In the genomic region with DNA sequence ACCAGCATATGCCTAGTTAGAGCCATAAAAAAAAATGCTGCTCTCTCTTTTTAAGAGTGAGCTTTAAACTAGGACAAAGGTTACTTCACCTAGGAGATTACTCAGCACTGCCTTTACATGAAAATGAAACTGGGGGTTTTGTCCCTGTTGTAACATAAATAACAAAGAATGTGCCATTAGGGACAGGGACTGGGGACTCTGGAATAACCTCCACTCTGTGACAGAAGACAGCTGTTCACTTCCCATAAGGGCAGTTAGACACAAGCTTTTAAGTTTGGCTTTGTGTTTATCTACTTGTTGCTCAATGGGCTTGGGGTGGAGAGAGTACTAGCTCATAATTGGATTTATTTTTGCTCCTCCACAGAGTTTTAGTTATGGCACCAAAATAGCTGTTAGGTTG, we compare ENCODE assay signal across 8 cellular contexts. TPM values are rescaled to one million over a fixed set of nuclear protein-coding genes. Genes with fewer than 3 reads are reported as not detected.
A peak's percentile ranks its signal among the peaks of the same experiment; 100 is the strongest.
DNase-seq lines count a peak whose midpoint lies in the region; TF ChIP-seq lines count a peak whose summit lies in the region.

No MANE protein-coding gene starts in this region.

- TF ChIP-seq CTCF in MCF 10A (IDR thresholded peaks at IDR 0.05; ENCODE audit: unreplicated experiment) (no peak), breast epithelium (IDR thresholded peaks at IDR 0.05) (no peak), left ventricle myocardium inferior (IDR thresholded peaks at IDR 0.05; ENCODE audit: borderline replicate concordance) (no peak), uterus (IDR thresholded peaks at IDR 0.05) (no peak)

- intact Hi-C loops in MCF 10A (cut with micrococcal nuclease) (no loop called here), breast epithelium (cut with DNase I; ENCODE audit: low total_unique reads) (no loop called here), left ventricle myocardium inferior (cut with micrococcal nuclease) (no loop called here), uterus (cut with DNase I; ENCODE audit: low total_unique reads) (no loop called here)

- H3K27me3 Mint-ChIP-seq in MCF 10A (ENCODE audit: insufficient read depth, unreplicated experiment): no peaks in the 10 kb centered on the region

- H3K9me3 Mint-ChIP-seq in MCF 10A (ENCODE audit: unreplicated experiment): no peaks in the 10 kb centered on the region

- BruUV-seq in MCF 10A (replicated peaks; lab: Mats Ljungman, UMichigan): no TSS peak

- no peak overlapping the region for H3K9ac ChIP-seq in NT2/D1 (ENCODE audit: insufficient read length, low read depth)

- POLR2A ChIA-PET in MCF 10A (lab: Yijun Ruan, JAX): no interaction called here

- H3K36me3 Mint-ChIP-seq in MCF 10A (ENCODE audit: insufficient read depth, unreplicated experiment): no peaks in the 10 kb centered on the region

- H3K4me1 Mint-ChIP-seq in MCF 10A (ENCODE audit: insufficient read depth, unreplicated experiment): peaks cover 10% of the 10 kb centered on the region

- H3K27ac Mint-ChIP-seq in MCF 10A (ENCODE audit: low read depth, unreplicated experiment): no peak overlapping the region

- peak; percentile 35 for DNase-seq in MCF 10A (ENCODE audit: unreplicated experiment)
- no peak for DNase-seq in breast epithelium (ENCODE audit: low spot score in 2 of 2)
- DNase-seq in NT2/D1 (ENCODE audit: low read depth, low spot score): peak; percentile 49
- DNase-seq in left ventricle myocardium inferior: no peak
- DNase-seq in uterus: no peak
- no peak for DNase-seq in substantia nigra (lab: John Stamatoyannopoulos, UW)
- no peak for DNase-seq in NCI-H446 treated with DMSO at 0.1 percent for 48 hours (lab: John Stamatoyannopoulos, UW)
- no peak for DNase-seq in stimulated activated CD4-positive, alpha-beta T cell treated with anti-CD3 and anti-CD28 coated beads, Interleukin-12 subunit alpha, Interleukin-12 subunit beta, amount 100 ng/mL, for 4 hours

- H3K27ac ChIP-seq in breast epithelium: no peak overlapping the region
- H3K27ac ChIP-seq in left ventricle myocardium inferior (replicated peaks): peak overlapping the region; percentile 45
- H3K27ac ChIP-seq in uterus: peak overlapping the region; percentile 70 to 86
- H3K27ac ChIP-seq in substantia nigra (ENCODE audit: low read depth, low read length, poor library complexity, severe bottlenecking): no peak overlapping the region

- no peaks in the 10 kb centered on the region for H3K4me1 ChIP-seq in breast epithelium
- H3K4me1 ChIP-seq in NT2/D1 (ENCODE audit: insufficient read depth, insufficient read length): no peaks in the 10 kb centered on the region
- H3K4me1 ChIP-seq in left ventricle myocardium inferior: peaks cover 42% of the 10 kb centered on the region
- H3K4me1 ChIP-seq in uterus: peaks cover 3 to 8% of the 10 kb centered on the region in 2 donors

- H3K27me3 ChIP-seq in breast epithelium: no peaks in the 10 kb centered on the region
- H3K27me3 ChIP-seq in NT2/D1 (ENCODE audit: insufficient read depth, insufficient read length): no peaks in the 10 kb centered on the region
- no peaks in the 10 kb centered on the region for H3K27me3 ChIP-seq in left ventricle myocardium inferior (ENCODE audit: low read depth)
- H3K27me3 ChIP-seq in uterus: no peaks in the 10 kb centered on the region

- H3K4me3 Mint-ChIP-seq in MCF 10A (ENCODE audit: unreplicated experiment): no peak overlapping the region

- TF ChIP-seq POLR2A in breast epithelium (IDR thresholded peaks at IDR 0.05): no peak
- TF ChIP-seq POLR2A in uterus (IDR thresholded peaks at IDR 0.05): no peak

- H3K9me3 ChIP-seq in breast epithelium (no peaks in the 10 kb centered on the region), NT2/D1 (ENCODE audit: insufficient read depth, low read length) (no peaks in the 10 kb centered on the region), left ventricle myocardium inferior (replicated peaks) (no peaks in the 10 kb centered on the region), uterus (no peaks in the 10 kb centered on the region)

- H3K4me3 ChIP-seq in breast epithelium (no peak overlapping the region), NT2/D1 (ENCODE audit: insufficient read length, low read depth) (no peak overlapping the region), left ventricle myocardium inferior (no peak overlapping the region), uterus (no peak overlapping the region)

- H3K36me3 ChIP-seq in breast epithelium (no peaks in the 10 kb centered on the region), NT2/D1 (ENCODE audit: insufficient read depth, insufficient read length, low read length) (no peaks in the 10 kb centered on the region), left ventricle myocardium inferior (no peaks in the 10 kb centered on the region), uterus (no peaks in the 10 kb centered on the region)

- CTCF ChIA-PET in MCF 10A (lab: Yijun Ruan, JAX): interaction anchor here (0.6 to 2.1 kb wide), 14 partner anchors 11 to 482 kb away, joined by 3 to 10 read pairs (median 4); no protein-coding TSS in a partner anchor

RNA-seq across cellular contexts. Expression of gene ENPEP, which starts 11.9 kb away (rescaled TPM):
- not detected in 2 replicates for total RNA-seq in MCF 10A (2022)
- 10 to 100 TPM in 1 of 3 donors, 1 to 10 TPM in 2; 5.0 to 10.2 (median 9.8) TPM for total RNA-seq in breast epithelium
- total RNA-seq in left ventricle myocardium inferior: 3.5 TPM
- total RNA-seq in uterus: 10 to 100 TPM in 2 of 4 donors, 1 to 10 TPM in 2; 5.9 to 43.3 (median 14.1) TPM

Comparison
In these comparisons a context has a peak if more than half of its experiments do, and no peak if none do; other contexts are left out.
1. DNase-seq: peak in MCF 10A (single experiment) and NT2/D1 (single experiment); none in breast epithelium (0 of 2), left ventricle myocardium inferior (single experiment), uterus (0 of 2), substantia nigra (0 of 49), NCI-H446 treated with DMSO at 0.1 percent for 48 hours (single experiment) and stimulated activated CD4-positive, alpha-beta T cell treated with anti-CD3 and anti-CD28 coated beads, Interleukin-12 subunit alpha, Interleukin-12 subunit beta, amount 100 ng/mL, for 4 hours (single experiment).
2. H3K27ac ChIP-seq: peak in left ventricle myocardium inferior (single experiment) and uterus (2 of 2); none in breast epithelium (0 of 2) and substantia nigra (single experiment).